Comparison of ENCODE assay signal across 18 cellular contexts in genomic region chr18:46920067-46920466, GRCh38. TPM values are rescaled to one million over a fixed set of nuclear protein-coding genes. Genes with fewer than 3 reads are reported as not detected.
DNase-seq lines count a peak whose midpoint lies in the region; ATAC-seq, FAIRE-seq and TF ChIP-seq lines count a peak whose summit lies in the region.
"Had no signal": no experiment of that assay in that cellular context is flagged by ENCODE, and none has a peak within 500 bp of the region (broad histone marks: within the 10 kb centered on the region; RNA-seq: fewer than 3 reads in every experiment).

No MANE protein-coding gene starts in this region.

- H3K4me1 ChIP-seq in small intestine (ENCODE audit: control insufficient read depth in 2 of 2, insufficient read depth in 1 of 2, low read depth in 1 of 2, low read length in 1 of 2) (peaks cover 3 to 6% of the 10 kb centered on the region in 2 donors), mesenchymal stem cell (ENCODE audit: control insufficient read depth, insufficient read depth, low read depth, low read length) (peaks cover 2% of the 10 kb centered on the region), Peyer's patch (peaks cover 0 to 17% (median 2%) of the 10 kb centered on the region in 4 donors)

- H3K18ac ChIP-seq in mesenchymal stem cell (ENCODE audit: low read depth in 1 of 2, low read length in 2 of 2): no peak overlapping the region

- H2BK120ac ChIP-seq in mesenchymal stem cell (ENCODE audit: low read depth, low read length): no peak overlapping the region

- H3K27me3 ChIP-seq in CD4-positive, alpha-beta T cell (ENCODE audit: control insufficient read depth, insufficient read depth, low read length): no peaks in the 10 kb centered on the region
- no peaks in the 10 kb centered on the region for H3K27me3 ChIP-seq in small intestine (ENCODE audit: control insufficient read depth in 2 of 2, insufficient read depth in 2 of 2, low read length in 2 of 2)
- no peaks in the 10 kb centered on the region for H3K27me3 ChIP-seq in mesenchymal stem cell (ENCODE audit: control insufficient read depth in 1 of 2, insufficient read depth in 1 of 2, low read length in 2 of 2)
- H3K27me3 ChIP-seq in Peyer's patch: no peaks in the 10 kb centered on the region
- H3K27me3 ChIP-seq: BLaER1 had no signal

- FAIRE-seq in small intestine (lab: Jason Lieb, UNC): no peak
- FAIRE-seq: K562 had no signal

- CTCF ChIA-PET in CD4-positive, alpha-beta T cell (lab: Charles Lee): no interaction called here

- H3K36me3 ChIP-seq in small intestine (ENCODE audit: control insufficient read depth in 2 of 2, insufficient read depth in 2 of 2, low read length in 2 of 2) (no peaks in the 10 kb centered on the region), mesenchymal stem cell (ENCODE audit: control insufficient read depth in 1 of 2, insufficient read depth in 2 of 2, low read depth in 1 of 2, low read length in 2 of 2) (no peaks in the 10 kb centered on the region), Peyer's patch (no peaks in the 10 kb centered on the region)
- H3K36me3 ChIP-seq: BLaER1 had no signal

- DNase-seq in CD4-positive, alpha-beta T cell: no peak
- DNase-seq in NCI-H82 treated with DMSO at 0.1 percent for 48 hours (lab: John Stamatoyannopoulos, UW; ENCODE audit: unreplicated experiment) (peak; percentile 4), kidney tubule cell (ENCODE audit: low spot score) (peak; percentile 5), small intestine (peak; percentile 68), NCI-H446 treated with DMSO at 0.1 percent for 48 hours (lab: John Stamatoyannopoulos, UW) (no peak), mesenchymal stem cell (no peak), Peyer's patch (no peak)
- DNase-seq: AML-193, COR-L47, DMS153, DMS79 treated with DMSO at 0.1 percent for 48 hours, EL, GDM1, HCEC 1CT, HFFc6 had no signal

- H2BK5ac ChIP-seq in mesenchymal stem cell (ENCODE audit: low read depth, low read length, poor library complexity, severe bottlenecking): no peak overlapping the region

- H3K14ac ChIP-seq in mesenchymal stem cell (ENCODE audit: low read length in 2 of 2): no peak overlapping the region

- no peak overlapping the region for H3K4ac ChIP-seq in mesenchymal stem cell (ENCODE audit: low read depth in 1 of 2, low read length in 2 of 2)

- H3K4me2 ChIP-seq in mesenchymal stem cell (ENCODE audit: low read length, poor library complexity, severe bottlenecking): no peak overlapping the region
- H3K4me2 ChIP-seq: BLaER1 had no signal

- H3K27ac ChIP-seq in CD4-positive, alpha-beta T cell (ENCODE audit: low read depth, low read length): no peak overlapping the region
- H3K27ac ChIP-seq in small intestine (ENCODE audit: low read depth in 1 of 2, low read length in 1 of 2) (no peak overlapping the region), mesenchymal stem cell (ENCODE audit: low read length, poor library complexity, severe bottlenecking) (no peak overlapping the region), Peyer's patch (no peak overlapping the region)
- H3K27ac ChIP-seq: 22Rv1, BLaER1 had no signal

- no peak overlapping the region for H2BK15ac ChIP-seq in mesenchymal stem cell (ENCODE audit: low read depth, poor library complexity, severe bottlenecking)

- H3K4me3 ChIP-seq in small intestine (ENCODE audit: low read depth in 1 of 2, low read length in 2 of 2) (no peak overlapping the region), mesenchymal stem cell (ENCODE audit: insufficient read depth in 1 of 2, low read depth in 1 of 2, low read length in 2 of 2) (no peak overlapping the region), Peyer's patch (no peak overlapping the region)
- H3K4me3 ChIP-seq: BLaER1, K562 had no signal

- ATAC-seq in CD4-positive, alpha-beta T cell (ENCODE audit: poor library complexity): no peak
- ATAC-seq: K562 had no signal

- H3K4me1 Mint-ChIP-seq in CD4-positive, alpha-beta T cell (ENCODE audit: low read depth): peaks cover 31% of the 10 kb centered on the region

- H3K9me3 ChIP-seq in CD4-positive, alpha-beta T cell (ENCODE audit: control insufficient read depth, low read length): no peaks in the 10 kb centered on the region
- H3K9me3 ChIP-seq in small intestine (ENCODE audit: control insufficient read depth, low read depth): no peaks in the 10 kb centered on the region
- no peaks in the 10 kb centered on the region for H3K9me3 ChIP-seq in mesenchymal stem cell (ENCODE audit: control insufficient read depth, low read length)
- no peaks in the 10 kb centered on the region for H3K9me3 ChIP-seq in Peyer's patch

- H3K36me3 Mint-ChIP-seq in CD4-positive, alpha-beta T cell (ENCODE audit: low read depth): peaks cover 5% of the 10 kb centered on the region

- peaks cover 2% of the 10 kb centered on the region for H3K79me1 ChIP-seq in mesenchymal stem cell (replicated peaks; ENCODE audit: low read length, poor library complexity, severe bottlenecking)

- no peak overlapping the region for H2AFZ ChIP-seq in mesenchymal stem cell (ENCODE audit: low read depth, low read length)

- no peak for TF ChIP-seq POLR2A in Peyer's patch (IDR thresholded peaks at IDR 0.05)

- H3K9me3 Mint-ChIP-seq in CD4-positive, alpha-beta T cell: peaks cover 2% of the 10 kb centered on the region
- H3K9me3 Mint-ChIP-seq: HFFc6 had no signal

- TF ChIP-seq CTCF in CD4-positive, alpha-beta T cell (IDR thresholded peaks at IDR 0.05): no peak
- no peak for TF ChIP-seq CTCF in Peyer's patch (IDR thresholded peaks at IDR 0.05)

- H4K8ac ChIP-seq in mesenchymal stem cell (ENCODE audit: low read length): no peak overlapping the region

- peak overlapping the region; percentile 15 for H3K27ac Mint-ChIP-seq in CD4-positive, alpha-beta T cell
- H3K27ac Mint-ChIP-seq: HFFc6 had no signal

- POLR2A ChIA-PET in CD4-positive, alpha-beta T cell (lab: Charles Lee): no interaction called here

- no peak overlapping the region for H3K9ac ChIP-seq in mesenchymal stem cell (ENCODE audit: low read length)
- H3K9ac ChIP-seq: BLaER1 had no signal

- intact Hi-C loops in CD4-positive, alpha-beta T cell (cut with DNase I, micrococcal nuclease): no loop called here

- no peak overlapping the region for H2AK5ac ChIP-seq in mesenchymal stem cell (ENCODE audit: low read length, severe bottlenecking)

- peak overlapping the region; percentile 84 for H3K4me3 Mint-ChIP-seq in CD4-positive, alpha-beta T cell
- H3K4me3 Mint-ChIP-seq: HFFc6 had no signal

- no peak overlapping the region for H3K23ac ChIP-seq in mesenchymal stem cell (ENCODE audit: low read length in 2 of 2)

- H3K27me3 Mint-ChIP-seq in CD4-positive, alpha-beta T cell: no peaks in the 10 kb centered on the region

- no peak overlapping the region for H2BK12ac ChIP-seq in mesenchymal stem cell (ENCODE audit: low read length in 2 of 2)

- H4K91ac ChIP-seq in mesenchymal stem cell (ENCODE audit: low read length): no peak overlapping the region

- 21 to 75% (median 47%) methylated on average over 2 of the region's 2 CpGs for WGBS in small intestine, 3 donors
- 86% methylated on average over 2 of the region's 2 CpGs for WGBS in mesenchymal stem cell

RNA-seq across cellular contexts. Expression of gene KATNAL2, which starts 2.7 kb away (rescaled TPM):
- 1 to 10 TPM; 1.5 to 2.0 TPM for total RNA-seq in CD4-positive, alpha-beta T cell
- 1 to 10 TPM in 2 of 3 donors, not detected in 1; 1.6 to 2.9 TPM for polyA plus RNA-seq in small intestine
- polyA plus RNA-seq in mesenchymal stem cell (2013, experiment 1 of 2): 2.8 TPM
- 2.2 TPM for polyA plus RNA-seq in mesenchymal stem cell (2013, experiment 2 of 2)
- 1 to 10 TPM in 1 of 4 donors, under 1 TPM in 2, not detected in 1; 0.67 to 2.1 (median 0.88) TPM for total RNA-seq in Peyer's patch

RNA-seq across cellular contexts. Expression of gene PIAS2, which starts 2.8 kb away (rescaled TPM):
- total RNA-seq in CD4-positive, alpha-beta T cell: 10 to 100 TPM; 32.0 to 36.3 TPM
- polyA plus RNA-seq in small intestine: 1 to 10 TPM; 2.5 to 5.6 (median 3.2) TPM
- polyA plus RNA-seq in mesenchymal stem cell (2013, experiment 1 of 2): 34.2 TPM
- polyA plus RNA-seq in mesenchymal stem cell (2013, experiment 2 of 2): 35.0 TPM
- total RNA-seq in Peyer's patch: 10 to 100 TPM; 16.3 to 42.1 (median 24.3) TPM

Comparison
In these comparisons a context has a peak if more than half of its experiments do, and no peak if none do; other contexts are left out.
1. DNase-seq: peak in NCI-H82 treated with DMSO at 0.1 percent for 48 hours (single experiment), kidney tubule cell (single experiment) and small intestine (single experiment); none in CD4-positive, alpha-beta T cell (0 of 10), NCI-H446 treated with DMSO at 0.1 percent for 48 hours (single experiment), mesenchymal stem cell (single experiment) and Peyer's patch (0 of 3).